Comparison of ENCODE assay signal across 11 cellular contexts in the genomic region with DNA sequence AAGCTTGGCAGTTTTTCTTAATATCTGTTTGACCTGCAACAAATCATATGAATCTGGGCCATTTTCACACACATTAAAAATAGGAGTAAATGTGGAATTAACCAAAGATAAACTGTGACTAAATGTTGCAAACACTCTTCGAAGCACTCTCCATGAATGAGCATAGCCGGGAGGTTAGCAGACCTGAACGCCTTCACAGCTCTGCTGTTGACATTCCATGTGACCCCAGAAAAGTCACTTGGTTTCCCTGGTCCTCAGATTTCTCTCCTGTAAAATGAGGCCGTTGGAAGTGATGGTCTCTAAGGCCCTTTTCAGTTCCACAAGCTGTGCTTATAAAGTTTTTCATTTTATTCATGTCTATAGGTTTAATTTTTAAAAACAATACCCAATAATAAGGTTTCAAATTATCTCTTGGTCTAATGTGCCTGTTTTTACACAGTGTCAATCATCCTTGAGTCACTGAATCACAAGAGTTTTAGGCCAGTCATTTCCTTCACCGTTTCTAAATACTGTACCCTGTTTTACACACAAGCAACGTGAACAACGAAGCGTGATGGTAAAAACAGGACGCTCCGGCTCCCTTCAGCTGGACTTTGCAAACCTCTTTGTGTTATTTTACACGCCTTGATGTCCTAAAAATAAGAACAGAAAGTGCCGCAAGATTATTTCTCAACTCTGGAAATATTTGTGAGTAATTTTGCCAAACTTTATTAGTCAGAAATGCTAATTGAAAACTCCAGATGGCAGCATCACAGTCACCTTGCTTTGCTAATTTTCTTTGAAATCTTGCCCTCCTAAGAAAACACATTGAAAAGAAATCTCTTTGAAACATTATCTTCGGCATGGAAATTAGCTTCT. TPM values are rescaled to one million over a fixed set of nuclear protein-coding genes. Genes with fewer than 3 reads are reported as not detected.
DNase-seq lines count a peak whose midpoint lies in the region; ATAC-seq, FAIRE-seq and TF ChIP-seq lines count a peak whose summit lies in the region.
"Had no signal": no experiment of that assay in that cellular context is flagged by ENCODE, and none has a peak within 500 bp of the region (broad histone marks: within the 10 kb centered on the region; RNA-seq: fewer than 3 reads in every experiment).

No MANE protein-coding gene starts in this region.

- peak; percentile 67 for FAIRE-seq in GM19239 (lab: Jason Lieb, UNC)

- ATAC-seq in stimulated activated naive CD8-positive, alpha-beta T cell treated with anti-CD3 and anti-CD28 coated beads, Interleukin-15, Interleukin-2, amounts not matched to agents 100 U/mL and 50 U/mL, for 24 hours: no peak
- ATAC-seq: T-cell had no signal

- H2AFZ ChIP-seq in MM.1S (ENCODE audit: low read length): no peak overlapping the region

- H3K4me2 ChIP-seq in MM.1S (ENCODE audit: low read depth, low read length): no peak overlapping the region

- no peaks in the 10 kb centered on the region for H4K20me1 ChIP-seq in MM.1S (ENCODE audit: insufficient read depth, low read length)

- H3K9me3 ChIP-seq in MM.1S (replicated peaks; ENCODE audit: insufficient read depth, low read length): no peaks in the 10 kb centered on the region
- H3K9me3 ChIP-seq: tibial artery had no signal

- DNase-seq in A172 (ENCODE audit: low spot score) (peak; percentile 13), GM19239 (ENCODE audit: insufficient read length, low spot score) (peak; percentile 9), MM.1S (no peak), foreskin fibroblast (peak in 1 of 2 donors; percentile 52), HuH-7.5 (ENCODE audit: low spot score) (no peak), NCI-H128 (lab: John Stamatoyannopoulos, UW; ENCODE audit: unreplicated experiment) (no peak), NCI-H2171 treated with DMSO at 0.1 percent for 48 hours (lab: John Stamatoyannopoulos, UW) (no peak)
- DNase-seq in stimulated activated naive CD8-positive, alpha-beta T cell treated with anti-CD3 and anti-CD28 coated beads, Interleukin-15, Interleukin-2, amounts not matched to agents 100 U/mL and 50 U/mL, for 24 hours: no peak
- DNase-seq: naive B cell, T-cell had no signal

- H3K9ac ChIP-seq in MM.1S (ENCODE audit: low read length): no peak overlapping the region

- peak; percentile 6; the same call in 1 of the 2 replicates for TF ChIP-seq CTCF in MM.1S (IDR thresholded peaks at IDR 0.05; ENCODE audit: low read length)
- no peak for TF ChIP-seq CTCF in foreskin fibroblast (IDR thresholded peaks at IDR 0.05; ENCODE audit: low read depth, low read length)

- H3K79me2 ChIP-seq in MM.1S (ENCODE audit: low read length): no peaks in the 10 kb centered on the region

- peaks cover 10% of the 10 kb centered on the region for H3F3A ChIP-seq in MM.1S (ENCODE audit: insufficient read depth, low read length)

- no peaks in the 10 kb centered on the region for H3K27me3 ChIP-seq in MM.1S (replicated peaks; ENCODE audit: insufficient read depth, low read length)
- H3K27me3 ChIP-seq: tibial artery had no signal

- H3K4me3 ChIP-seq in MM.1S (ENCODE audit: low read length) (no peak overlapping the region), foreskin fibroblast (ENCODE audit: low read depth in 1 of 2, low read length in 2 of 2) (peak overlapping the region; percentile 10 to 26)
- H3K4me3 ChIP-seq: tibial artery had no signal

- H3K9me2 ChIP-seq in MM.1S (replicated peaks; ENCODE audit: insufficient read depth, low read length): no peaks in the 10 kb centered on the region

- no peaks in the 10 kb centered on the region for H3K36me3 ChIP-seq in MM.1S (replicated peaks; ENCODE audit: insufficient read depth, low read length)
- H3K36me3 ChIP-seq: tibial artery had no signal

- H3K27ac ChIP-seq in MM.1S (ENCODE audit: low read length): no peak overlapping the region
- H3K27ac ChIP-seq: tibial artery had no signal

- peaks cover 27% of the 10 kb centered on the region for H3K4me1 ChIP-seq in MM.1S (ENCODE audit: low read length)

RNA-seq across cellular contexts. Expression of gene MET, which starts 38.6 kb away (rescaled TPM):
- 118 and 144 TPM in 2 replicates for total RNA-seq in A172 (2014; rRNA removed; shearing (Covaris generic))

Comparison
In these comparisons a context has a peak if more than half of its experiments do, and no peak if none do; other contexts are left out.
1. DNase-seq: peak in A172 (single experiment) and GM19239 (single experiment); none in MM.1S (single experiment), HuH-7.5 (single experiment), NCI-H128 (single experiment), NCI-H2171 treated with DMSO at 0.1 percent for 48 hours (single experiment) and stimulated activated naive CD8-positive, alpha-beta T cell treated with anti-CD3 and anti-CD28 coated beads, Interleukin-15, Interleukin-2, amounts not matched to agents 100 U/mL and 50 U/mL, for 24 hours (single experiment).